Comparison of ENCODE assay signal across 1 cellular context in the genomic region with DNA sequence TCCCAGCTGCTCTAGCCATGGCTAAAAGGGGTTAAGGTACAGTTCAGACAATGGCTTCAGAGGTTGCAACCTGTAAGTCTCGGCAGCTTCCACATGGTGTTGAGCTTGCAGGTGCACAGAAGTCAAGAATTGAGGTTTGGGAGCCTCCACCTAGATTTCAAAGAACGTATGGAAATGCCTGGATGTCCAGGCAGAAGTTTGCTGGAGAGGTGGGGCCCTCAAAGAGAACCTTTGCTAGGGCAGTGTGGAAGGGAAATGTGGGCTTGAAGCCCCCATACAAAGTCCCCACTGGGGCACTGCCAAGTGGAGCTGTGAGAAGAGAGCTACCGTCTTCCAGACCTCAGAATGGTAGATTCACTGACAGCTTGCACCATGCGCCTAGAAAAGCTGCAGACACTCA.
TF ChIP-seq lines count a peak whose summit lies in the region.

No MANE protein-coding gene starts in this region.

TF ChIP-seq in HepG2, 621 proteins besides CTCF, POLR2A, EP300 and RAD21 (continued from another document):
- TF ChIP-seq, protein P1, sequence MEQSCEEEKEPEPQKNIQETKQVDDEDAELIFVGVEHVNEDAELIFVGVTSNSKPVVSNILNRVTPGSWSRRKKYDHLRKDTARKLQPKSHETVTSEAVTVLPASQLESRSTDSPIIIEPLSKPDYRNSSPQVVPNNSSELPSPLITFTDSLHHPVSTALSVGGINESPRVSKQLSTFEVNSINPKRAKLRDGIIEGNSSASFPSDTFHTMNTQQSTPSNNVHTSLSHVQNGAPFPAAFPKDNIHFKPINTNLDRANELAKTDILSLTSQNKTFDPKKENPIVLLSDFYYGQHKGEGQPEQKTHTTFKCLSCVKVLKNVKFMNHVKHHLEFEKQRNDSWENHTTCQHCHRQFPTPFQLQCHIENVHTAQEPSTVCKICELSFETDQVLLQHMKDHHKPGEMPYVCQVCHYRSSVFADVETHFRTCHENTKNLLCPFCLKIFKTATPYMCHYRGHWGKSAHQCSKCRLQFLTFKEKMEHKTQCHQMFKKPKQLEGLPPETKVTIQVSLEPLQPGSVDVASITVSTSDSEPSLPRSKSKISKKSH (CRISPR knock-in tag; IDR thresholded peaks at IDR 0.05; ENCODE audit: borderline replicate concordance) = 0 out of 2 replicates have a peak, but pooled peaks have one; percentile 67
- TF ChIP-seq, protein P2, sequence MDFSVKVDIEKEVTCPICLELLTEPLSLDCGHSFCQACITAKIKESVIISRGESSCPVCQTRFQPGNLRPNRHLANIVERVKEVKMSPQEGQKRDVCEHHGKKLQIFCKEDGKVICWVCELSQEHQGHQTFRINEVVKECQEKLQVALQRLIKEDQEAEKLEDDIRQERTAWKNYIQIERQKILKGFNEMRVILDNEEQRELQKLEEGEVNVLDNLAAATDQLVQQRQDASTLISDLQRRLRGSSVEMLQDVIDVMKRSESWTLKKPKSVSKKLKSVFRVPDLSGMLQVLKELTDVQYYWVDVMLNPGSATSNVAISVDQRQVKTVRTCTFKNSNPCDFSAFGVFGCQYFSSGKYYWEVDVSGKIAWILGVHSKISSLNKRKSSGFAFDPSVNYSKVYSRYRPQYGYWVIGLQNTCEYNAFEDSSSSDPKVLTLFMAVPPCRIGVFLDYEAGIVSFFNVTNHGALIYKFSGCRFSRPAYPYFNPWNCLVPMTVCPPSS (IDR thresholded peaks at IDR 0.05) = no peak
- no peak for TF ChIP-seq MIER3 (CRISPR knock-in tag; IDR thresholded peaks at IDR 0.05; ENCODE audit: borderline replicate concordance)
- TF ChIP-seq ZMYM2 (CRISPR knock-in tag; IDR thresholded peaks at IDR 0.05) = 0 out of 2 replicates have a peak, but pooled peaks have one; percentile 25
- no peak for TF ChIP-seq RBAK (CRISPR knock-in tag; IDR thresholded peaks at IDR 0.05)
- no peak for TF ChIP-seq ZNF562 (CRISPR knock-in tag; IDR thresholded peaks at IDR 0.05; ENCODE audit: borderline replicate concordance)
- no peak for TF ChIP-seq KLF13 (CRISPR knock-in tag; IDR thresholded peaks at IDR 0.05)
- TF ChIP-seq, protein P3, sequence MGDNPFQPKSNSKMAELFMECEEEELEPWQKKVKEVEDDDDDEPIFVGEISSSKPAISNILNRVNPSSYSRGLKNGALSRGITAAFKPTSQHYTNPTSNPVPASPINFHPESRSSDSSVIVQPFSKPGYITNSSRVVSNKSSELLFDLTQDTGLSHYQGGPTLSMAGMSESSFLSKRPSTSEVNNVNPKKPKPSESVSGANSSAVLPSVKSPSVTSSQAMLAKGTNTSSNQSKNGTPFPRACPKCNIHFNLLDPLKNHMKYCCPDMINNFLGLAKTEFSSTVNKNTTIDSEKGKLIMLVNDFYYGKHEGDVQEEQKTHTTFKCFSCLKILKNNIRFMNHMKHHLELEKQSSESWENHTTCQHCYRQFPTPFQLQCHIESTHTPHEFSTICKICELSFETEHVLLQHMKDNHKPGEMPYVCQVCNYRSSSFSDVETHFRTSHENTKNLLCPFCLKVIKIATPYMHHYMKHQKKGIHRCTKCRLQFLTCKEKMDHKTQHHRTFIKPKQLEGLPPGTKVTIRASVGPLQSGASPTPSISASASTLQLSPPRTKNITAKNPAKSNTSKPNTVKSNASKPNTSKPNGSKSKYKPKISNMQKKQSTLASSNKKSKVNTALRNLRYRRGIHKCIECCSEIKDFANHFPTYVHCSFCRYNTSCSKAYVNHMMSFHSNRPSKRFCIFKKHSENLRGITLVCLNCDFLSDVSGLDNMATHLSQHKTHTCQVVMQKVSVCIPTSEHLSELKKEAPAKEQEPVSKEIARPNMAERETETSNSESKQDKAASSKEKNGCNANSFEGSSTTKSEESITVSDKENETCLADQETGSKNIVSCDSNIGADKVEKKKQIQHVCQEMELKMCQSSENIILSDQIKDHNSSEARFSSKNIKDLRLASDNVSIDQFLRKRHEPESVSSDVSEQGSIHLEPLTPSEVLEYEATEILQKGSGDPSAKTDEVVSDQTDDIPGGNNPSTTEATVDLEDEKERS (CRISPR knock-in tag; IDR thresholded peaks at IDR 0.05) = 0 out of 2 replicates have a peak, but pooled peaks have one; percentile 74
- no peak for TF ChIP-seq IRX3 (CRISPR knock-in tag; IDR thresholded peaks at IDR 0.05; ENCODE audit: borderline replicate concordance, low read depth)
- TF ChIP-seq ZNF607 (CRISPR knock-in tag; IDR thresholded peaks at IDR 0.05; ENCODE audit: borderline replicate concordance) = no peak
- TF ChIP-seq HOXD1 (CRISPR knock-in tag; IDR thresholded peaks at IDR 0.05) = no peak
- no peak for TF ChIP-seq ESRRA (CRISPR knock-in tag; IDR thresholded peaks at IDR 0.05; ENCODE audit: low read depth)
- no peak for TF ChIP-seq ZZZ3 (CRISPR knock-in tag; IDR thresholded peaks at IDR 0.05; ENCODE audit: borderline replicate concordance)
